22 cellular contexts compared by ENCODE assay signal in the genomic region with DNA sequence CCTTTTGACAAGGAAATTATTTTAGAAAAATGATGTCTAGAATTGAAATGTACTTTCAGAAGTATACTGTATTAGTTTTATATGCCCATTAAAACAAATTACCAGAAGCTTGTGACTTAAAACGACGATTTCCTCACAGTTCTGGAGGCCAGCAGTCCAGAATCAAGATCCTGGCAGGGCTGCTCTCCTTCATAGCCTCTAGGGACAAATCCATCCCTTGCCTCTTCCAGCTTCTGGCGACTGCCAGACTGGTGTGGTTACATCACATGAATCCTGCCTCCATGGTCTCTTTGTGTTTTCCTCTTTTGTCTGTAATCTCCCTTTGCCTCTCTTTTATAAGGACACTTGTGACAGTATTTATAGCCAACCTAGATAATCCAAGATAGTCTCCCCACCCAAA.
"Had no signal": no experiment of that assay in that cellular context is flagged by ENCODE, and none has a peak within 500 bp of the region (broad histone marks: within the 10 kb centered on the region; RNA-seq: fewer than 3 reads in every experiment).

No MANE protein-coding gene starts in this region.

- ATAC-seq: foreskin keratinocyte; left lobe of liver; lower lobe of right lung; natural killer cell; stimulated activated effector memory CD8-positive, alpha-beta T cell treated with anti-CD3 and anti-CD28 coated beads, Interleukin-12 subunit alpha, Interleukin-12 subunit beta, amount 100 ng/mL, for 72 hours had no signal

- DNase-seq: dermis blood vessel endothelial cell; effector memory CD4-positive, alpha-beta T cell; esophagus squamous epithelium; foreskin keratinocyte; kidney; lower lobe of right lung; natural killer cell; occipital lobe; ovary; posterior cingulate gyrus; retina; sigmoid colon; stimulated activated CD4-positive, alpha-beta T cell treated with anti-CD3 and anti-CD28 coated beads, Interleukin-2, amount 100 ng/mL, for 24 hours; stimulated activated CD4-positive, alpha-beta T cell treated with anti-CD3 and anti-CD28 coated beads, Interleukin-4, amount 100 ng/mL, for 24 hours; stimulated activated naive CD4-positive, alpha-beta T cell treated with Interleukin-2 at 50 U/mL for 16 hours; stomach; substantia nigra; testis had no signal

- H3K27ac ChIP-seq: coronary artery, esophagus squamous epithelium, foreskin keratinocyte, lower lobe of right lung, ovary, sigmoid colon, stomach, testis, tibial artery had no signal

- H3K4me3 ChIP-seq: coronary artery, esophagus squamous epithelium, lower lobe of right lung, ovary, sigmoid colon, stomach, testis, tibial artery had no signal

- H3K9me3 ChIP-seq: esophagus squamous epithelium, lower lobe of right lung, ovary, testis, tibial artery had no signal

- H3K27me3 ChIP-seq: esophagus squamous epithelium, foreskin keratinocyte, ovary, sigmoid colon, stomach, testis, tibial artery had no signal

- H3K36me3 ChIP-seq: esophagus squamous epithelium, lower lobe of right lung, ovary, sigmoid colon, stomach, tibial artery had no signal

- H3K4me1 ChIP-seq: esophagus squamous epithelium, foreskin keratinocyte, lower lobe of right lung, sigmoid colon, stomach, testis, tibial artery had no signal
